ENCODE assay signal across 1 cellular context in genomic region chr17:50514936-50515702, GRCh38.
TF ChIP-seq lines count a peak whose summit lies in the region.

No MANE protein-coding gene starts in this region.

TF ChIP-seq in H1, 55 proteins besides CTCF, POLR2A, EP300 and RAD21:
- peak; percentile 76 for TF ChIP-seq MAX (IDR thresholded peaks at IDR 0.05)
- TF ChIP-seq TBP (IDR thresholded peaks at IDR 0.05; ENCODE audit: low read depth, low read length): no peak
- TF ChIP-seq SAP30 (IDR thresholded peaks at IDR 0.05; ENCODE audit: insufficient read depth, insufficient replicate concordance, low read length): no peak
- TF ChIP-seq ATF2 (IDR thresholded peaks at IDR 0.05; ENCODE audit: low read length): no peak
- no peak for TF ChIP-seq CBX5 (IDR thresholded peaks at IDR 0.05; ENCODE audit: low read depth, low read length)
- TF ChIP-seq CREB1 (IDR thresholded peaks at IDR 0.05): no peak
- no peak for TF ChIP-seq KDM4A (IDR thresholded peaks at IDR 0.05; ENCODE audit: low read depth, low read length, severe bottlenecking)
- no peak for TF ChIP-seq NANOG (IDR thresholded peaks at IDR 0.05; ENCODE audit: insufficient read depth, low read depth, low read length, poor library complexity, severe bottlenecking)
- no peak for TF ChIP-seq RNF2 (IDR thresholded peaks at IDR 0.05; ENCODE audit: borderline replicate concordance, low read depth, low read length, missing control alignments, poor library complexity, severe bottlenecking)
- TF ChIP-seq CHD7 (IDR thresholded peaks at IDR 0.05; ENCODE audit: insufficient replicate concordance, low read length): no peak
- no peak for TF ChIP-seq TCF12 (IDR thresholded peaks at IDR 0.05; ENCODE audit: low read depth, low read length)
- no peak for TF ChIP-seq GTF2F1 (IDR thresholded peaks at IDR 0.05; ENCODE audit: borderline replicate concordance, low read depth, low read length)
- TF ChIP-seq PHF8 (conservative IDR thresholded peaks at IDR 0.05; ENCODE audit: low read depth, low read length): no peak
- peak; percentile 63; the same call in 1 of the 2 replicates for TF ChIP-seq E2F6 (IDR thresholded peaks at IDR 0.05)
- no peak for TF ChIP-seq ZNF274 (IDR thresholded peaks at IDR 0.05; ENCODE audit: borderline replicate concordance, extremely low read depth, low read length)
- TF ChIP-seq TEAD4 (IDR thresholded peaks at IDR 0.05; ENCODE audit: low read depth, low read length): no peak
- no peak for TF ChIP-seq HDAC6 (IDR thresholded peaks at IDR 0.05; ENCODE audit: low read depth, low read length)
